Comparison of ENCODE assay signal across 12 cellular contexts in the genomic region with DNA sequence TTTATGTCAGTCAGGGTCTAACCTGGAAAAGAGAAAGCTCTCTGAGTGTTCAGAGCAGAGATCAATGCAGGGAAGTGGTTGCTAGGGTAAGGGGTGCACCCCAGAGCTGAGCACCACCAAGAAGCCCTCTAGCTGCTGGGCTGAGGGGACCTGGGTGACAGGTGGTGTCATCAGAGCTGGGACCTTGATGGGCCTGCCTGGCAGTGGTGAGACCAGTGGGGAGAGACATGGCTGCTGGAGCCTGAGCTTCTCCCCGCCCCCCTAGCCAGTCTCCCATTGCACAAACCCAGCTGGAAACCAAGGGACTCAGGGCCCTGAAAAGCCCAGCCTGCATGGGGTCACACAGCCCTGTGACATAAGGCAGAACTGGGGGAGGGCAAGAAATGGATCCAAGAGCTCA. TPM values are rescaled to one million over a fixed set of nuclear protein-coding genes. Genes with fewer than 3 reads are reported as not detected.
DNase-seq lines count a peak whose midpoint lies in the region; ATAC-seq, FAIRE-seq and TF ChIP-seq lines count a peak whose summit lies in the region.
"Had no signal": no experiment of that assay in that cellular context is flagged by ENCODE, and none has a peak within 500 bp of the region (broad histone marks: within the 10 kb centered on the region; RNA-seq: fewer than 3 reads in every experiment).

No MANE protein-coding gene starts in this region.

- TF ChIP-seq POLR2A in gastrocnemius medialis (IDR thresholded peaks at IDR 0.05), result no peak

- no peak overlapping the region for H2AFZ ChIP-seq in keratinocyte (ENCODE audit: control insufficient read depth, low read length)

- TF ChIP-seq CTCF in keratinocyte (optimal IDR thresholded peaks at IDR 0.05 in 1 of 3, IDR thresholded peaks at IDR 0.05 in 1 of 3, conservative IDR thresholded peaks at IDR 0.05 in 1 of 3; ENCODE audit: extremely low read depth in 1 of 3, insufficient read depth in 2 of 3, low read length in 3 of 3), result no peak
- TF ChIP-seq CTCF in gastrocnemius medialis (IDR thresholded peaks at IDR 0.05 in 4 of 5, conservative IDR thresholded peaks at IDR 0.05 in 1 of 5), result no peak

- peak overlapping the region; percentile 83 to 99 (median 90) for H3K27ac Mint-ChIP-seq in CD4-positive, CD25-positive, alpha-beta regulatory T cell
- H3K27ac Mint-ChIP-seq in activated T-helper 1 cell treated with anti-CD3 and anti-CD28 coated beads, Interleukin-12 subunit alpha, Interleukin-12 subunit beta, Interleukin-2, Interleukin-4 antibody, amounts not matched to agents 30 ng/mL and 10 ng/mL and 1 ng/mL, durations not matched to agents 14 hours and 24 hours and 36 hours, result peak overlapping the region; percentile 93

- H3K36me3 ChIP-seq in CD4-positive, CD25-positive, alpha-beta regulatory T cell (ENCODE audit: control insufficient read depth, insufficient read depth, low read length), result no peaks in the 10 kb centered on the region
- H3K36me3 ChIP-seq in keratinocyte (ENCODE audit: control insufficient read depth in 2 of 2, extremely low read depth in 1 of 2, insufficient read depth in 2 of 2, low read length in 2 of 2) (no peaks in the 10 kb centered on the region), gastrocnemius medialis (no peaks in the 10 kb centered on the region)
- H3K36me3 ChIP-seq: tibial artery had no signal

- H3K9me1 ChIP-seq in keratinocyte (ENCODE audit: control insufficient read depth, extremely low read depth, insufficient read depth, low read length), result no peaks in the 10 kb centered on the region

- H3K4me1 ChIP-seq in CD4-positive, CD25-positive, alpha-beta regulatory T cell (ENCODE audit: control insufficient read depth, insufficient read depth, low read length, poor library complexity, severe bottlenecking), result peaks cover 31% of the 10 kb centered on the region
- H3K4me1 ChIP-seq in keratinocyte (ENCODE audit: control insufficient read depth, extremely low read depth, insufficient read depth, low read length) (peaks cover 40% of the 10 kb centered on the region), gastrocnemius medialis (no peaks in the 10 kb centered on the region)
- H3K4me1 ChIP-seq: tibial artery had no signal

- peak; percentile 25 to 54 for ATAC-seq in CD4-positive, CD25-positive, alpha-beta regulatory T cell (ENCODE audit: low read depth in 2 of 2)
- ATAC-seq in gastrocnemius medialis, result no peak
- ATAC-seq in GM18519 (IDR thresholded peaks at IDR 0.05; ENCODE audit: low FRiP score, unreplicated experiment), result no peak
- no peak for ATAC-seq in HG03139 (IDR thresholded peaks at IDR 0.05; ENCODE audit: unreplicated experiment)

- peaks cover 0 to 4% (median 0%) of the 10 kb centered on the region in 7 donors for H3K9me3 Mint-ChIP-seq in CD4-positive, CD25-positive, alpha-beta regulatory T cell
- H3K9me3 Mint-ChIP-seq in activated T-helper 1 cell treated with anti-CD3 and anti-CD28 coated beads, Interleukin-12 subunit alpha, Interleukin-12 subunit beta, Interleukin-2, Interleukin-4 antibody, amounts not matched to agents 30 ng/mL and 10 ng/mL and 1 ng/mL, durations not matched to agents 14 hours and 24 hours and 36 hours, result no peaks in the 10 kb centered on the region

- H3K36me3 Mint-ChIP-seq in CD4-positive, CD25-positive, alpha-beta regulatory T cell, result peaks cover 4% of the 10 kb centered on the region
- no peaks in the 10 kb centered on the region for H3K36me3 Mint-ChIP-seq in activated T-helper 1 cell treated with anti-CD3 and anti-CD28 coated beads, Interleukin-12 subunit alpha, Interleukin-12 subunit beta, Interleukin-2, Interleukin-4 antibody, amounts not matched to agents 30 ng/mL and 10 ng/mL and 1 ng/mL, durations not matched to agents 14 hours and 24 hours and 36 hours (ENCODE audit: low read depth)

- no peak for FAIRE-seq in keratinocyte (lab: Jason Lieb, UNC)

- H3K9ac ChIP-seq in keratinocyte (ENCODE audit: control insufficient read depth, extremely low read depth, insufficient read depth, low read length), result peak overlapping the region; percentile 26

- no peaks in the 10 kb centered on the region for H3K79me2 ChIP-seq in keratinocyte (ENCODE audit: control insufficient read depth, insufficient read depth, low read length)

- peak overlapping the region; percentile 64 for H3K27ac ChIP-seq in CD4-positive, CD25-positive, alpha-beta regulatory T cell (ENCODE audit: insufficient read depth, low read length, poor library complexity, severe bottlenecking)
- H3K27ac ChIP-seq in keratinocyte (ENCODE audit: control insufficient read depth, insufficient read depth, low read length) (peak overlapping the region; percentile 80), gastrocnemius medialis (no peak overlapping the region)
- H3K27ac ChIP-seq: tibial artery had no signal

- peak overlapping the region; percentile 68 for H3K4me2 ChIP-seq in keratinocyte (ENCODE audit: control insufficient read depth, extremely low read depth, insufficient read depth, low read depth, low read length)

- peak in 1 of 3 donors; percentile 45 for DNase-seq in CD4-positive, CD25-positive, alpha-beta regulatory T cell
- DNase-seq in Jurkat, Clone E6-1 (ENCODE audit: low read depth, low spot score), result peak; percentile 62
- no peak for DNase-seq in activated T-helper 1 cell treated with anti-CD3 and anti-CD28 coated beads, Interleukin-12 subunit alpha, Interleukin-12 subunit beta, Interleukin-2, Interleukin-4 antibody, amounts not matched to agents 30 ng/mL and 10 ng/mL and 1 ng/mL, durations not matched to agents 14 hours and 24 hours and 36 hours (ENCODE audit: low spot score)
- no peak for DNase-seq in keratinocyte (ENCODE audit: low read depth, low spot score)
- no peak for DNase-seq in effector CD8-positive, alpha-beta T cell (lab: John Stamatoyannopoulos, UW)
- no peak for DNase-seq in gastrocnemius medialis
- DNase-seq: C1 segment of cervical spinal cord, KG1, posterior cingulate gyrus, tibial artery had no signal

- peaks cover 3% of the 10 kb centered on the region for H3K27me3 Mint-ChIP-seq in CD4-positive, CD25-positive, alpha-beta regulatory T cell
- peaks cover 10% of the 10 kb centered on the region for H3K27me3 Mint-ChIP-seq in activated T-helper 1 cell treated with anti-CD3 and anti-CD28 coated beads, Interleukin-12 subunit alpha, Interleukin-12 subunit beta, Interleukin-2, Interleukin-4 antibody, amounts not matched to agents 30 ng/mL and 10 ng/mL and 1 ng/mL, durations not matched to agents 14 hours and 24 hours and 36 hours (ENCODE audit: insufficient read depth)

- in situ Hi-C loops in gastrocnemius medialis (cut with MboI; ENCODE audit: low sequenced_read_pairs in 4 of 4), result no loop called here

- intact Hi-C loops in activated T-helper 1 cell treated with anti-CD3 and anti-CD28 coated beads, Interleukin-12 subunit alpha, Interleukin-12 subunit beta, Interleukin-2, Interleukin-4 antibody, amounts not matched to agents 30 ng/mL and 10 ng/mL and 1 ng/mL, durations not matched to agents 14 hours and 24 hours and 36 hours (cut with micrococcal nuclease), result loop anchor here (2.0 kb wide), 3 partner anchors 42 to 272 kb away; partner anchors contain the start of gene GSDME
- intact Hi-C loops in gastrocnemius medialis (cut with DNase I; ENCODE audit: low total_unique reads), result no loop called here

- peak overlapping the region; percentile 64 for H3K4me3 ChIP-seq in CD4-positive, CD25-positive, alpha-beta regulatory T cell (ENCODE audit: low read depth, low read length)
- no peak overlapping the region for H3K4me3 ChIP-seq in Jurkat, Clone E6-1 (ENCODE audit: low read length)
- H3K4me3 ChIP-seq in keratinocyte (ENCODE audit: control insufficient read depth in 2 of 3, extremely low read depth in 1 of 3, insufficient read depth in 2 of 3, low read depth in 1 of 3, low read length in 3 of 3) (no peak overlapping the region), gastrocnemius medialis (no peak overlapping the region)
- H3K4me3 ChIP-seq: tibial artery had no signal

- no peaks in the 10 kb centered on the region for H3K27me3 ChIP-seq in CD4-positive, CD25-positive, alpha-beta regulatory T cell (ENCODE audit: control insufficient read depth, insufficient read depth, low read length)
- H3K27me3 ChIP-seq in keratinocyte (ENCODE audit: control insufficient read depth, extremely low read depth, insufficient read depth, low read length) (no peaks in the 10 kb centered on the region), gastrocnemius medialis (no peaks in the 10 kb centered on the region)
- H3K27me3 ChIP-seq: tibial artery had no signal

- peaks cover 6 to 52% (median 33%) of the 10 kb centered on the region in 4 donors for H3K4me1 Mint-ChIP-seq in CD4-positive, CD25-positive, alpha-beta regulatory T cell
- peaks cover 40% of the 10 kb centered on the region for H3K4me1 Mint-ChIP-seq in activated T-helper 1 cell treated with anti-CD3 and anti-CD28 coated beads, Interleukin-12 subunit alpha, Interleukin-12 subunit beta, Interleukin-2, Interleukin-4 antibody, amounts not matched to agents 30 ng/mL and 10 ng/mL and 1 ng/mL, durations not matched to agents 14 hours and 24 hours and 36 hours (ENCODE audit: low read depth)

- dilution Hi-C loops in keratinocyte (cut with MboI; ENCODE audit: extremely low pct_ligation_motif_present, low sequenced_read_pairs), result no loop called here

- H4K20me1 ChIP-seq in keratinocyte (ENCODE audit: control insufficient read depth, extremely low read depth, insufficient read depth, low read length), result no peaks in the 10 kb centered on the region

- H3K9me3 ChIP-seq in CD4-positive, CD25-positive, alpha-beta regulatory T cell (ENCODE audit: control insufficient read depth in 2 of 2, low read length in 2 of 2), result no peaks in the 10 kb centered on the region
- no peaks in the 10 kb centered on the region for H3K9me3 ChIP-seq in keratinocyte (ENCODE audit: control insufficient read depth, low read depth, low read length)
- no peaks in the 10 kb centered on the region for H3K9me3 ChIP-seq in gastrocnemius medialis
- H3K9me3 ChIP-seq: tibial artery had no signal

- peak overlapping the region in 3 of 4 donors; percentile 50 to 71 (median 60) for H3K4me3 Mint-ChIP-seq in CD4-positive, CD25-positive, alpha-beta regulatory T cell
- H3K4me3 Mint-ChIP-seq in activated T-helper 1 cell treated with anti-CD3 and anti-CD28 coated beads, Interleukin-12 subunit alpha, Interleukin-12 subunit beta, Interleukin-2, Interleukin-4 antibody, amounts not matched to agents 30 ng/mL and 10 ng/mL and 1 ng/mL, durations not matched to agents 14 hours and 24 hours and 36 hours, result no peak overlapping the region

RNA-seq across cellular contexts. Expression of gene OSBPL3, which starts 49.1 kb away (rescaled TPM):
- total RNA-seq in CD4-positive, CD25-positive, alpha-beta regulatory T cell, result 43.0 TPM
- polyA plus RNA-seq in CD4-positive, CD25-positive, alpha-beta regulatory T cell, result 10 to 100 TPM in 2 of 4 donors, 1 to 10 TPM in 2; 9.1 to 14.5 (median 11.9) TPM
- polyA plus RNA-seq in Jurkat, Clone E6-1 (2012; ENCODE audit: insufficient read depth, insufficient read length), result 23.7 TPM
- total RNA-seq in activated T-helper 1 cell treated with anti-CD3 and anti-CD28 coated beads, Interleukin-12 subunit alpha, Interleukin-12 subunit beta, Interleukin-2, Interleukin-4 antibody, amounts not matched to agents 30 ng/mL and 10 ng/mL and 1 ng/mL, durations not matched to agents 14 hours and 24 hours and 36 hours, result 90.6 and 101 TPM in 2 replicates
- polyA plus RNA-seq in keratinocyte, result 18.3 to 36.3 TPM (median 34.0 TPM) in 3 replicates
- 57.0 TPM for polyA plus RNA-seq in keratinocyte (2011; ENCODE audit: low read depth)
- 14.4 and 26.5 TPM in 2 replicates for polyA plus RNA-seq in keratinocyte (2011; cell fraction: cytosol; rRNA removed)
- 66.2 and 74.1 TPM in 2 replicates for polyA plus RNA-seq in keratinocyte (2011; cell fraction: nucleus; rRNA removed)
- polyA plus RNA-seq in keratinocyte (2012; ENCODE audit: low replicate concordance), result 17.2 and 26.3 TPM in 2 replicates
- 18.6 to 45.3 TPM (median 25.7 TPM) in 3 replicates for polyA minus RNA-seq in keratinocyte
- 23.8 TPM for polyA minus RNA-seq in keratinocyte (2011; cell fraction: cytosol; rRNA and poly(A)+ RNA removed)
- 42.8 and 66.2 TPM in 2 replicates for polyA minus RNA-seq in keratinocyte (2011; cell fraction: nucleus; rRNA and poly(A)+ RNA removed)
- 1 to 10 TPM; 3.1 to 7.0 (median 5.3) TPM for total RNA-seq in gastrocnemius medialis

Comparison
In these comparisons a context has a peak if more than half of its experiments do, and no peak if none do; other contexts are left out.
1. ATAC-seq: peak in CD4-positive, CD25-positive, alpha-beta regulatory T cell (2 of 2); none in gastrocnemius medialis (0 of 2), GM18519 (single experiment) and HG03139 (single experiment).
2. H3K27ac ChIP-seq: peak in CD4-positive, CD25-positive, alpha-beta regulatory T cell (single experiment) and keratinocyte (single experiment); none in gastrocnemius medialis (0 of 4).